Comparison of ENCODE assay signal across 1 cellular context in genomic region chr5:126477681-126478117, GRCh38.
TF ChIP-seq lines count a peak whose summit lies in the region.

No MANE protein-coding gene starts in this region.

TF ChIP-seq in endothelial cell of umbilical vein, 7 proteins besides CTCF, POLR2A, EP300 and RAD21 (continued from another document):
- TF ChIP-seq GATA2 (IDR thresholded peaks at IDR 0.05; ENCODE audit: insufficient read depth, insufficient read length, low read depth, low read length): no peak
- TF ChIP-seq EZH2 (IDR thresholded peaks at IDR 0.05; ENCODE audit: borderline replicate concordance, low read depth, low read length, severe bottlenecking): no peak
